10 cellular contexts compared by ENCODE assay signal in genomic region chr10:33116293-33116697, GRCh38.
DNase-seq lines count a peak whose midpoint lies in the region; ATAC-seq, FAIRE-seq and TF ChIP-seq lines count a peak whose summit lies in the region.
"Had no signal": no experiment of that assay in that cellular context is flagged by ENCODE, and none has a peak within 500 bp of the region (broad histone marks: within the 10 kb centered on the region; RNA-seq: fewer than 3 reads in every experiment).

No MANE protein-coding gene starts in this region.

- no peaks in the 10 kb centered on the region for H3K9me3 Mint-ChIP-seq in endodermal cell
- H3K9me3 Mint-ChIP-seq in natural killer cell treated with Interleukin-12 subunit alpha and Interleukin-12 subunit beta and Interleukin-15 and Interleukin-18, amount 100 ng/mL, for 72 hours = peaks cover 3% of the 10 kb centered on the region

- H3K27me3 ChIP-seq in PC-9 (ENCODE audit: insufficient read depth, low read depth) (no peaks in the 10 kb centered on the region), endodermal cell (ENCODE audit: control insufficient read depth, insufficient read depth, low read length, poor library complexity, severe bottlenecking) (no peaks in the 10 kb centered on the region), gastroesophageal sphincter (no peaks in the 10 kb centered on the region)

- CTCF ChIA-PET in A549 (lab: Yijun Ruan, JAX) (interaction anchor here (0.6 to 3.8 kb wide), 17 partner anchors 9 to 106 kb away, joined by 3 to 25 read pairs (median 9); no protein-coding TSS in a partner anchor), PC-9 (lab: Charles Lee) (interaction anchor here (0.5 to 0.8 kb wide), 2 partner anchors 18 to 47 kb away, joined by 3 to 7 read pairs; no protein-coding TSS in a partner anchor)

- ATAC-seq in A549 (peak; percentile 48 to 82; a peak in 4 of 6 replicates), HG03045 (IDR thresholded peaks at IDR 0.05; ENCODE audit: unreplicated experiment) (no peak), gastroesophageal sphincter (no peak)
- ATAC-seq in natural killer cell treated with Interleukin-12 subunit alpha and Interleukin-12 subunit beta and Interleukin-15 and Interleukin-18, amount 100 ng/mL, for 72 hours = no peak

- WGBS in A549 (ENCODE audit: missing lambda C conversion rate) = 46% methylated on average over 5 of the region's 5 CpGs
- 71 to 73% methylated on average over 5 of the region's 5 CpGs for WGBS in endodermal cell (ENCODE audit: insufficient coverage in 1 of 2, insufficient read length in 1 of 2), 2 experiments
- 65 to 75% methylated on average over 4 to 5 of the region's 5 CpGs for WGBS in gastroesophageal sphincter (ENCODE audit: low coverage in 1 of 2), 2 donors

- H3K4me1 ChIP-seq in A549 = peaks cover 38% of the 10 kb centered on the region
- H3K4me1 ChIP-seq in PC-9 (replicated peaks; ENCODE audit: insufficient read depth) = peaks cover 37% of the 10 kb centered on the region
- H3K4me1 ChIP-seq in endodermal cell (ENCODE audit: control insufficient read depth, insufficient read depth, low read length) = peaks cover 8% of the 10 kb centered on the region
- H3K4me1 ChIP-seq in gastroesophageal sphincter = peaks cover 0 to 20% (median 3%) of the 10 kb centered on the region in 3 donors

- H3K4me3 ChIP-seq in A549 (no peak overlapping the region), PC-9 (no peak overlapping the region), endodermal cell (ENCODE audit: low read length) (no peak overlapping the region), gastroesophageal sphincter (no peak overlapping the region)

- no peaks in the 10 kb centered on the region for H3K9me2 ChIP-seq in PC-9 (ENCODE audit: insufficient read depth)

- H3K79me2 ChIP-seq in PC-9 (ENCODE audit: low read depth) = no peaks in the 10 kb centered on the region

- no TSS peak for BruUV-seq in PC-9 (replicated peaks; lab: Mats Ljungman, UMichigan)

- H3K4me1 Mint-ChIP-seq in endodermal cell = peaks cover 17% of the 10 kb centered on the region
- H3K4me1 Mint-ChIP-seq in natural killer cell treated with Interleukin-12 subunit alpha and Interleukin-12 subunit beta and Interleukin-15 and Interleukin-18, amount 100 ng/mL, for 72 hours (ENCODE audit: low read depth in 2 of 2) = peaks cover 67 to 88% of the 10 kb centered on the region in 2 donors

- H2AFZ ChIP-seq in PC-9 = no peak overlapping the region

- peak; percentile 92 for FAIRE-seq in A549 (lab: Jason Lieb, UNC)
- FAIRE-seq: frontal cortex had no signal

- DNase-seq in A549 (ENCODE audit: low read depth in 1 of 2, low spot score in 1 of 2) (peak in 1 of 2 experiments; percentile 67), ELR (ENCODE audit: low read depth) (peak; percentile 83), PC-9 (no peak), endodermal cell (peak; percentile 85), middle frontal gyrus (ENCODE audit: extremely low spot score, low spot score) (no peak)
- no peak for DNase-seq in natural killer cell treated with Interleukin-12 subunit alpha and Interleukin-12 subunit beta and Interleukin-15 and Interleukin-18, amount 100 ng/mL, for 72 hours (ENCODE audit: low spot score)

- H3K4me2 ChIP-seq in A549 = peak overlapping the region; percentile 62
- no peak overlapping the region for H3K4me2 ChIP-seq in PC-9

- no peak overlapping the region for H3K27ac Mint-ChIP-seq in endodermal cell
- peak overlapping the region; percentile 45 to 70 for H3K27ac Mint-ChIP-seq in natural killer cell treated with Interleukin-12 subunit alpha and Interleukin-12 subunit beta and Interleukin-15 and Interleukin-18, amount 100 ng/mL, for 72 hours

- H4K20me1 ChIP-seq in PC-9 (ENCODE audit: insufficient read depth) = no peaks in the 10 kb centered on the region

- no peak for TF ChIP-seq EP300 in A549 (IDR thresholded peaks at IDR 0.05)
- TF ChIP-seq EP300 in gastroesophageal sphincter (IDR thresholded peaks at IDR 0.05) = no peak

- TF ChIP-seq POLR2A in A549 (IDR thresholded peaks at IDR 0.05; ENCODE audit: low read length) = no peak
- TF ChIP-seq POLR2A in gastroesophageal sphincter (IDR thresholded peaks at IDR 0.05) = no peak

- no peak overlapping the region for H3K4me3 Mint-ChIP-seq in endodermal cell
- H3K4me3 Mint-ChIP-seq in natural killer cell treated with Interleukin-12 subunit alpha and Interleukin-12 subunit beta and Interleukin-15 and Interleukin-18, amount 100 ng/mL, for 72 hours = peak overlapping the region; percentile 65

- H3F3A ChIP-seq in PC-9 (ENCODE audit: insufficient read depth, low read depth) = peaks cover 13% of the 10 kb centered on the region

- no peaks in the 10 kb centered on the region for H3K36me3 ChIP-seq in PC-9 (ENCODE audit: low read depth)
- no peaks in the 10 kb centered on the region for H3K36me3 ChIP-seq in endodermal cell (ENCODE audit: control insufficient read depth, insufficient read depth, low read length)
- no peaks in the 10 kb centered on the region for H3K36me3 ChIP-seq in gastroesophageal sphincter

- H3K9me3 ChIP-seq in A549 (no peaks in the 10 kb centered on the region), PC-9 (ENCODE audit: insufficient read depth, low read depth) (no peaks in the 10 kb centered on the region), endodermal cell (ENCODE audit: control insufficient read depth, low read length) (no peaks in the 10 kb centered on the region), gastroesophageal sphincter (no peaks in the 10 kb centered on the region)

- H3K36me3 Mint-ChIP-seq in endodermal cell (ENCODE audit: low read depth) = no peaks in the 10 kb centered on the region
- H3K36me3 Mint-ChIP-seq in natural killer cell treated with Interleukin-12 subunit alpha and Interleukin-12 subunit beta and Interleukin-15 and Interleukin-18, amount 100 ng/mL, for 72 hours = peaks cover 4% of the 10 kb centered on the region

- TF ChIP-seq RAD21 in A549 (conservative IDR thresholded peaks at IDR 0.05 in 1 of 2, IDR thresholded peaks at IDR 0.05 in 1 of 2) = peak; percentile 58 to 69

- POLR2A ChIA-PET in A549 (lab: Yijun Ruan, JAX) = no interaction called here
- POLR2A ChIA-PET in PC-9 (lab: Charles Lee; ENCODE audit: unreplicated experiment) = no interaction called here

- H3K9ac ChIP-seq in endodermal cell (ENCODE audit: extremely low read depth, low read length, poor library complexity, severe bottlenecking) = no peak overlapping the region

- H3K27me3 Mint-ChIP-seq in endodermal cell (ENCODE audit: insufficient read depth) = no peaks in the 10 kb centered on the region
- no peaks in the 10 kb centered on the region for H3K27me3 Mint-ChIP-seq in natural killer cell treated with Interleukin-12 subunit alpha and Interleukin-12 subunit beta and Interleukin-15 and Interleukin-18, amount 100 ng/mL, for 72 hours

- H3K27ac ChIP-seq in A549 = peak overlapping the region; percentile 68 to 84
- H3K27ac ChIP-seq in PC-9 = no peak overlapping the region
- no peak overlapping the region for H3K27ac ChIP-seq in endodermal cell (ENCODE audit: low read depth, low read length)
- no peak overlapping the region for H3K27ac ChIP-seq in gastroesophageal sphincter
- H3K27ac ChIP-seq: HL-60 had no signal

- intact Hi-C loops in PC-9 (cut with micrococcal nuclease; ENCODE audit: unreplicated experiment) = no loop called here

- peak; percentile 64 for TF ChIP-seq CTCF in A549 (IDR thresholded peaks at IDR 0.05)
- peak; percentile 43; the same call in 1 of the 2 replicates for TF ChIP-seq CTCF in PC-9 (conservative IDR thresholded peaks at IDR 0.05)
- TF ChIP-seq CTCF in endodermal cell (conservative IDR thresholded peaks at IDR 0.05) = peak; percentile 79
- peak in 1 of 4 experiments; percentile 61 for TF ChIP-seq CTCF in gastroesophageal sphincter (IDR thresholded peaks at IDR 0.05)

TF ChIP-seq in A549, 52 proteins besides CTCF, POLR2A, EP300 and RAD21 (continues in another document):
- TF ChIP-seq FOSL2 (IDR thresholded peaks at IDR 0.05) (no peak), FOSL2 (CRISPR knock-in tag; IDR thresholded peaks at IDR 0.05) (peak; percentile 34; the same call in 1 of the 2 replicates), HOXB5 (CRISPR knock-in tag; IDR thresholded peaks at IDR 0.05) (no peak), CBX8 (IDR thresholded peaks at IDR 0.05) (no peak), NR3C1 (IDR thresholded peaks at IDR 0.05) (no peak), USF2 (IDR thresholded peaks at IDR 0.05) (no peak), HEYL (CRISPR knock-in tag; IDR thresholded peaks at IDR 0.05) (no peak)
- TF ChIP-seq, protein P1, sequence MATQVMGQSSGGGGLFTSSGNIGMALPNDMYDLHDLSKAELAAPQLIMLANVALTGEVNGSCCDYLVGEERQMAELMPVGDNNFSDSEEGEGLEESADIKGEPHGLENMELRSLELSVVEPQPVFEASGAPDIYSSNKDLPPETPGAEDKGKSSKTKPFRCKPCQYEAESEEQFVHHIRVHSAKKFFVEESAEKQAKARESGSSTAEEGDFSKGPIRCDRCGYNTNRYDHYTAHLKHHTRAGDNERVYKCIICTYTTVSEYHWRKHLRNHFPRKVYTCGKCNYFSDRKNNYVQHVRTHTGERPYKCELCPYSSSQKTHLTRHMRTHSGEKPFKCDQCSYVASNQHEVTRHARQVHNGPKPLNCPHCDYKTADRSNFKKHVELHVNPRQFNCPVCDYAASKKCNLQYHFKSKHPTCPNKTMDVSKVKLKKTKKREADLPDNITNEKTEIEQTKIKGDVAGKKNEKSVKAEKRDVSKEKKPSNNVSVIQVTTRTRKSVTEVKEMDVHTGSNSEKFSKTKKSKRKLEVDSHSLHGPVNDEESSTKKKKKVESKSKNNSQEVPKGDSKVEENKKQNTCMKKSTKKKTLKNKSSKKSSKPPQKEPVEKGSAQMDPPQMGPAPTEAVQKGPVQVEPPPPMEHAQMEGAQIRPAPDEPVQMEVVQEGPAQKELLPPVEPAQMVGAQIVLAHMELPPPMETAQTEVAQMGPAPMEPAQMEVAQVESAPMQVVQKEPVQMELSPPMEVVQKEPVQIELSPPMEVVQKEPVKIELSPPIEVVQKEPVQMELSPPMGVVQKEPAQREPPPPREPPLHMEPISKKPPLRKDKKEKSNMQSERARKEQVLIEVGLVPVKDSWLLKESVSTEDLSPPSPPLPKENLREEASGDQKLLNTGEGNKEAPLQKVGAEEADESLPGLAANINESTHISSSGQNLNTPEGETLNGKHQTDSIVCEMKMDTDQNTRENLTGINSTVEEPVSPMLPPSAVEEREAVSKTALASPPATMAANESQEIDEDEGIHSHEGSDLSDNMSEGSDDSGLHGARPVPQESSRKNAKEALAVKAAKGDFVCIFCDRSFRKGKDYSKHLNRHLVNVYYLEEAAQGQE (IDR thresholded peaks at IDR 0.05) = no peak

Comparison
In these comparisons a context has a peak if more than half of its experiments do, and no peak if none do; other contexts are left out.
1. ATAC-seq: peak in A549 (2 of 2); none in natural killer cell treated with Interleukin-12 subunit alpha and Interleukin-12 subunit beta and Interleukin-15 and Interleukin-18, amount 100 ng/mL, for 72 hours (0 of 2), HG03045 (single experiment) and gastroesophageal sphincter (single experiment).
2. DNase-seq: peak in ELR (single experiment) and endodermal cell (single experiment); none in PC-9 (0 of 2), natural killer cell treated with Interleukin-12 subunit alpha and Interleukin-12 subunit beta and Interleukin-15 and Interleukin-18, amount 100 ng/mL, for 72 hours (single experiment) and middle frontal gyrus (single experiment).
3. H3K27ac ChIP-seq: peak in A549 (2 of 2); none in PC-9 (single experiment), endodermal cell (single experiment) and gastroesophageal sphincter (0 of 4).